Comparison of ENCODE assay signal across 27 cellular contexts in the genomic region with DNA sequence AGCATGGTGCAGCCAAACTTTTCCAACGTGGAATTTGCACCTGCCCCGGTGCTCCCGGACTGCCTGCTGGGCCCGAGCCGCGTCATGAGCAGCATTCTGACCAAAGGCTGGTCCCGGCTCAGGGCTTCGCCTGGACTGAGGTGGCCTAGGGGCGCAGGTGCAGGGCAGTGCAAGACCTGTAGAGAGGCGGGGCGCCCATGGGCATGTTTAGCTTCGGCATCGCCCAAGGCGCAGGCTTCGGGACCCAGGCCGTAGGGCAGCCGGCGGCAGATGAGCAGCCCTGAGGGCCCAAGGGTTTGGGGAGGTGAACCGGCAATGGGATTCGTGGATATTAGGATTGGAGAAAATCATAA. TPM values are rescaled to one million over a fixed set of nuclear protein-coding genes. Genes with fewer than 3 reads are reported as not detected.
DNase-seq lines count a peak whose midpoint lies in the region; ATAC-seq, FAIRE-seq and TF ChIP-seq lines count a peak whose summit lies in the region.
"Had no signal": no experiment of that assay in that cellular context is flagged by ENCODE, and none has a peak within 500 bp of the region (broad histone marks: within the 10 kb centered on the region; RNA-seq: fewer than 3 reads in every experiment).

No MANE protein-coding gene starts in this region.

- H3K4me1 ChIP-seq in CD8-positive, alpha-beta T cell (ENCODE audit: insufficient read depth, low read length), result peaks cover 37% of the 10 kb centered on the region
- H3K4me1 ChIP-seq: right lobe of liver had no signal

- FAIRE-seq in frontal cortex (lab: Jason Lieb, UNC), result no peak
- FAIRE-seq: endothelial cell of umbilical vein, urothelium cell line had no signal

- peaks cover 27% of the 10 kb centered on the region for H3K4me1 Mint-ChIP-seq in activated CD8-positive, alpha-beta T cell treated with anti-CD3 and anti-CD28 coated beads for 36 hours (ENCODE audit: low read depth)
- peaks cover 21% of the 10 kb centered on the region for H3K4me1 Mint-ChIP-seq in activated CD8-positive, alpha-beta T cell treated with anti-CD3 and anti-CD28 coated beads, Interleukin-2, amount 10 ng/mL, durations not matched to agents 7 days and 5 days (ENCODE audit: low read depth)
- H3K4me1 Mint-ChIP-seq in CD8-positive, alpha-beta T cell (ENCODE audit: low read depth), result peaks cover 36% of the 10 kb centered on the region
- H3K4me1 Mint-ChIP-seq in WTC11 (0 out of 2 replicates have a peak, but pooled peaks cover 4% of the 10 kb centered on the region), naive B cell (peaks cover 6 to 13% (median 11%) of the 10 kb centered on the region in 3 donors)
- H3K4me1 Mint-ChIP-seq: nephron had no signal

- H3K9me3 ChIP-seq in CD8-positive, alpha-beta T cell (ENCODE audit: low read length), result no peaks in the 10 kb centered on the region
- H3K9me3 ChIP-seq: right lobe of liver had no signal

- TF ChIP-seq CTCF in activated CD8-positive, alpha-beta T cell treated with anti-CD3 and anti-CD28 coated beads for 36 hours (IDR thresholded peaks at IDR 0.05), result no peak
- no peak for TF ChIP-seq CTCF in CD8-positive, alpha-beta T cell (IDR thresholded peaks at IDR 0.05)
- no peak for TF ChIP-seq CTCF in WTC11 (IDR thresholded peaks at IDR 0.05)

- H3K27ac ChIP-seq in CD8-positive, alpha-beta T cell (ENCODE audit: low read depth, low read length), result no peak overlapping the region
- H3K27ac ChIP-seq: BLaER1 treated with 17β-estradiol and CSF1 and Interleukin-3, amounts not matched to agents 10 nM and 100 nM; parathyroid adenoma; right lobe of liver had no signal

- peak overlapping the region; percentile 3 for H3K4me3 Mint-ChIP-seq in activated CD8-positive, alpha-beta T cell treated with anti-CD3 and anti-CD28 coated beads for 36 hours
- no peak overlapping the region for H3K4me3 Mint-ChIP-seq in activated CD8-positive, alpha-beta T cell treated with anti-CD3 and anti-CD28 coated beads, Interleukin-2, amount 10 ng/mL, durations not matched to agents 7 days and 5 days
- peak overlapping the region; percentile 70 for H3K4me3 Mint-ChIP-seq in CD8-positive, alpha-beta T cell
- peak overlapping the region; percentile 55 for H3K4me3 Mint-ChIP-seq in WTC11
- peak overlapping the region in 5 of 8 donors; percentile 16 to 69 (median 44) for H3K4me3 Mint-ChIP-seq in naive B cell
- H3K4me3 Mint-ChIP-seq: nephron had no signal

- ATAC-seq in activated CD8-positive, alpha-beta T cell treated with anti-CD3 and anti-CD28 coated beads for 36 hours, result no peak
- no peak for ATAC-seq in activated CD8-positive, alpha-beta T cell treated with anti-CD3 and anti-CD28 coated beads, Interleukin-2, amount 10 ng/mL, durations not matched to agents 7 days and 5 days
- no peak for ATAC-seq in CD8-positive, alpha-beta T cell
- ATAC-seq in WTC11, result peak; percentile 35
- no peak for ATAC-seq in naive B cell (ENCODE audit: low read depth in 2 of 2)
- no peak for ATAC-seq in Right ventricle myocardium superior (ENCODE audit: poor library complexity)
- no peak for ATAC-seq in HG03196 (IDR thresholded peaks at IDR 0.05; ENCODE audit: unreplicated experiment)

- intact Hi-C loops in activated CD8-positive, alpha-beta T cell treated with anti-CD3 and anti-CD28 coated beads for 36 hours (cut with micrococcal nuclease), result loop anchor here (5.0 kb wide), 1 partner anchor 32 kb away; no protein-coding TSS in a partner anchor
- intact Hi-C loops in CD8-positive, alpha-beta T cell (cut with DNase I, micrococcal nuclease), result loop anchor here (1.0 to 5.0 kb wide), 6 partner anchors 24 to 210 kb away; partner anchors contain the start of genes THAP8 (in 2 of the 2), WDR62 (in 2 of the 2), LRFN3 (in 1 of the 2) and POLR2I (in 1 of the 2)
- intact Hi-C loops in Right ventricle myocardium superior (cut with DNase I), result no loop called here

- no peaks in the 10 kb centered on the region for H3K36me3 Mint-ChIP-seq in activated CD8-positive, alpha-beta T cell treated with anti-CD3 and anti-CD28 coated beads for 36 hours (ENCODE audit: low read depth)
- H3K36me3 Mint-ChIP-seq in activated CD8-positive, alpha-beta T cell treated with anti-CD3 and anti-CD28 coated beads, Interleukin-2, amount 10 ng/mL, durations not matched to agents 7 days and 5 days (ENCODE audit: low read depth), result peaks cover 4% of the 10 kb centered on the region
- H3K36me3 Mint-ChIP-seq in CD8-positive, alpha-beta T cell, result no peaks in the 10 kb centered on the region
- no peaks in the 10 kb centered on the region; the same call in 1 of the 2 replicates for H3K36me3 Mint-ChIP-seq in WTC11
- peaks cover 3 to 8% of the 10 kb centered on the region in 2 donors for H3K36me3 Mint-ChIP-seq in naive B cell

- CTCF ChIA-PET in activated CD8-positive, alpha-beta T cell treated with anti-CD3 and anti-CD28 coated beads for 36 hours (lab: Charles Lee), result no interaction called here
- CTCF ChIA-PET in activated CD8-positive, alpha-beta T cell treated with anti-CD3 and anti-CD28 coated beads, Interleukin-2, amount 10 ng/mL, durations not matched to agents 7 days and 5 days (lab: Charles Lee), result interaction anchor here (1.5 kb wide), 1 partner anchor 80 kb away, joined by 4 read pairs; no protein-coding TSS in a partner anchor
- CTCF ChIA-PET in CD8-positive, alpha-beta T cell (lab: Charles Lee), result interaction anchor here (0.7 to 0.9 kb wide), 2 partner anchors 18 to 20 kb away, joined by 3 to 4 read pairs; no protein-coding TSS in a partner anchor
- CTCF ChIA-PET in WTC11 (lab: Charles Lee), result interaction anchor here (0.9 to 2.6 kb wide), 4 partner anchors 17 to 49 kb away, joined by 3 to 9 read pairs (median 6); partner anchors contain the start of genes SDHAF1 and SYNE4

- no peak for DNase-seq in activated CD8-positive, alpha-beta T cell treated with anti-CD3 and anti-CD28 coated beads for 36 hours
- DNase-seq in activated CD8-positive, alpha-beta T cell treated with anti-CD3 and anti-CD28 coated beads, Interleukin-2, amount 10 ng/mL, durations not matched to agents 7 days and 5 days, result no peak
- no peak for DNase-seq in CD8-positive, alpha-beta T cell
- DNase-seq in WTC11 (ENCODE audit: low spot score) (peak; percentile 36), naive B cell (no peak), Right ventricle myocardium superior (no peak), frontal cortex (ENCODE audit: low spot score in 2 of 2) (no peak)
- DNase-seq: ACHN; activated CD4-positive, CD25-positive, alpha-beta regulatory T cell treated with anti-CD3 and anti-CD28 coated beads, Interleukin-2, amount 50 U/mL, for 72 hours; activated CD8-positive, alpha-beta memory T cell treated with anti-CD3 and anti-CD28 coated beads, Interleukin-2, amount 50 U/mL, for 4 hours; activated gamma-delta T cell; Karpas-422; MV-4-11; NCI-H187 treated with DMSO at 0.1 percent for 48 hours; NCI-H345; right lobe of liver; SHP77 had no signal

- H3K4me3 ChIP-seq in CD8-positive, alpha-beta T cell (ENCODE audit: low read depth, low read length), result peak overlapping the region; percentile 57
- H3K4me3 ChIP-seq: BLaER1 treated with 17β-estradiol and CSF1 and Interleukin-3, amounts not matched to agents 10 nM and 100 nM; right lobe of liver had no signal

- no peaks in the 10 kb centered on the region for H3K27me3 ChIP-seq in CD8-positive, alpha-beta T cell (ENCODE audit: insufficient read depth, low read length)
- H3K27me3 ChIP-seq: BLaER1 treated with 17β-estradiol and CSF1 and Interleukin-3, amounts not matched to agents 10 nM and 100 nM had no signal

- H3K27ac Mint-ChIP-seq in activated CD8-positive, alpha-beta T cell treated with anti-CD3 and anti-CD28 coated beads for 36 hours, result no peak overlapping the region
- H3K27ac Mint-ChIP-seq in activated CD8-positive, alpha-beta T cell treated with anti-CD3 and anti-CD28 coated beads, Interleukin-2, amount 10 ng/mL, durations not matched to agents 7 days and 5 days, result no peak overlapping the region
- H3K27ac Mint-ChIP-seq in CD8-positive, alpha-beta T cell, result no peak overlapping the region
- H3K27ac Mint-ChIP-seq in WTC11, result no peak overlapping the region
- H3K27ac Mint-ChIP-seq in naive B cell, result no peak overlapping the region
- H3K27ac Mint-ChIP-seq: dendritic cell treated with granulocyte-macrophage colony-stimulating factor and Interleukin-4, amounts not matched to agents 40 ng/mL and 50 ng/mL, for 4 days; nephron had no signal

- H3K9me3 Mint-ChIP-seq in activated CD8-positive, alpha-beta T cell treated with anti-CD3 and anti-CD28 coated beads for 36 hours, result peaks cover 3% of the 10 kb centered on the region
- peaks cover 5% of the 10 kb centered on the region for H3K9me3 Mint-ChIP-seq in activated CD8-positive, alpha-beta T cell treated with anti-CD3 and anti-CD28 coated beads, Interleukin-2, amount 10 ng/mL, durations not matched to agents 7 days and 5 days (ENCODE audit: insufficient read depth)
- H3K9me3 Mint-ChIP-seq in CD8-positive, alpha-beta T cell, result no peaks in the 10 kb centered on the region
- peaks cover 6% of the 10 kb centered on the region for H3K9me3 Mint-ChIP-seq in WTC11
- peaks cover 0 to 9% (median 5%) of the 10 kb centered on the region in 7 donors for H3K9me3 Mint-ChIP-seq in naive B cell
- H3K9me3 Mint-ChIP-seq: dendritic cell treated with granulocyte-macrophage colony-stimulating factor and Interleukin-4, amounts not matched to agents 40 ng/mL and 50 ng/mL, for 4 days had no signal

- H3K27me3 Mint-ChIP-seq in activated CD8-positive, alpha-beta T cell treated with anti-CD3 and anti-CD28 coated beads for 36 hours, result peaks cover 4% of the 10 kb centered on the region
- peaks cover 26% of the 10 kb centered on the region for H3K27me3 Mint-ChIP-seq in activated CD8-positive, alpha-beta T cell treated with anti-CD3 and anti-CD28 coated beads, Interleukin-2, amount 10 ng/mL, durations not matched to agents 7 days and 5 days (ENCODE audit: low read depth)
- peaks cover 4% of the 10 kb centered on the region for H3K27me3 Mint-ChIP-seq in CD8-positive, alpha-beta T cell (ENCODE audit: low read depth)
- H3K27me3 Mint-ChIP-seq in WTC11 (ENCODE audit: low read depth), result peaks cover 58% of the 10 kb centered on the region
- peaks cover 19 to 44% (median 31%) of the 10 kb centered on the region in 3 donors for H3K27me3 Mint-ChIP-seq in naive B cell

- no peaks in the 10 kb centered on the region for H3K36me3 ChIP-seq in CD8-positive, alpha-beta T cell (ENCODE audit: insufficient read depth, low read length)
- H3K36me3 ChIP-seq: BLaER1 treated with 17β-estradiol and CSF1 and Interleukin-3, amounts not matched to agents 10 nM and 100 nM; right lobe of liver had no signal

- POLR2A ChIA-PET in activated CD8-positive, alpha-beta T cell treated with anti-CD3 and anti-CD28 coated beads for 36 hours (lab: Charles Lee), result interaction anchor here (0.5 to 2.1 kb wide), 3 partner anchors 11 to 63 kb away, joined by 3 to 5 read pairs (median 3); partner anchors contain the start of gene SDHAF1
- POLR2A ChIA-PET in activated CD8-positive, alpha-beta T cell treated with anti-CD3 and anti-CD28 coated beads, Interleukin-2, amount 10 ng/mL, durations not matched to agents 7 days and 5 days (lab: Charles Lee), result no interaction called here
- POLR2A ChIA-PET in CD8-positive, alpha-beta T cell (lab: Charles Lee), result no interaction called here
- POLR2A ChIA-PET in WTC11 (lab: Charles Lee), result no interaction called here

RNA-seq across cellular contexts. Expression of gene LRFN3, which starts 23.8 kb away (rescaled TPM):
- 1 to 10 TPM; 4.8 to 6.6 TPM for total RNA-seq in activated CD8-positive, alpha-beta T cell treated with anti-CD3 and anti-CD28 coated beads for 36 hours
- 10 to 100 TPM in 1 of 2 experiments, 1 to 10 TPM in 1; 9.8 to 10.3 TPM for total RNA-seq in activated CD8-positive, alpha-beta T cell treated with anti-CD3 and anti-CD28 coated beads, Interleukin-2, amount 10 ng/mL, durations not matched to agents 7 days and 5 days
- 1 to 10 TPM; 2.2 to 3.3 TPM for total RNA-seq in CD8-positive, alpha-beta T cell
- 20.6 to 26.4 TPM (median 24.8 TPM) in 3 replicates for total RNA-seq in WTC11 (2021)
- under 1 TPM in 3 of 6 donors, not detected in 3; 0.12 to 0.22 (median 0.14) TPM for polyA plus RNA-seq in naive B cell (ENCODE audit: low read depth in 6 of 6)
- total RNA-seq in Right ventricle myocardium superior, result 6.1 TPM
- 7.7 TPM for total RNA-seq in frontal cortex

RNA-seq across cellular contexts. Expression of gene SDHAF1, which starts 35.0 kb away (rescaled TPM):
- 10 to 100 TPM; 22.8 to 24.7 TPM for total RNA-seq in activated CD8-positive, alpha-beta T cell treated with anti-CD3 and anti-CD28 coated beads for 36 hours
- 10 to 100 TPM; 20.1 to 21.4 TPM for total RNA-seq in activated CD8-positive, alpha-beta T cell treated with anti-CD3 and anti-CD28 coated beads, Interleukin-2, amount 10 ng/mL, durations not matched to agents 7 days and 5 days
- total RNA-seq in CD8-positive, alpha-beta T cell, result 1 to 10 TPM; 7.3 TPM
- total RNA-seq in WTC11 (2021) (19.5 to 20.8 TPM (median 20.4 TPM) in 3 replicates), Right ventricle myocardium superior (10.2 TPM), frontal cortex (13.9 TPM)
- 10 to 100 TPM; 30.0 to 58.0 (median 48.8) TPM for polyA plus RNA-seq in naive B cell (ENCODE audit: low read depth in 6 of 6)

RNA-seq across cellular contexts. Expression of gene SYNE4, which starts 48.7 kb away (rescaled TPM):
- 1 to 10 TPM; 2.4 to 3.3 TPM for total RNA-seq in activated CD8-positive, alpha-beta T cell treated with anti-CD3 and anti-CD28 coated beads for 36 hours
- total RNA-seq in activated CD8-positive, alpha-beta T cell treated with anti-CD3 and anti-CD28 coated beads, Interleukin-2, amount 10 ng/mL, durations not matched to agents 7 days and 5 days, result 1 to 10 TPM; 1.8 to 2.6 TPM
- 1 to 10 TPM in 1 of 2 experiments, under 1 TPM in 1; 0.95 to 2.1 TPM for total RNA-seq in CD8-positive, alpha-beta T cell
- 17.6 to 28.5 TPM (median 27.9 TPM) in 3 replicates for total RNA-seq in WTC11 (2021)
- under 1 TPM in 1 of 6 donors, not detected in 5; 0.24 TPM for polyA plus RNA-seq in naive B cell (ENCODE audit: low read depth in 6 of 6)
- 0.30 TPM for total RNA-seq in Right ventricle myocardium superior
- not detected for total RNA-seq in frontal cortex
- total RNA-seq: mesenteric fat pad had no signal

RNA-seq across cellular contexts. Expression of gene TYROBP, which starts 51.8 kb away (rescaled TPM):
- 1 to 10 TPM in 1 of 2 experiments, under 1 TPM in 1; 0.81 to 1.5 TPM for total RNA-seq in activated CD8-positive, alpha-beta T cell treated with anti-CD3 and anti-CD28 coated beads for 36 hours
- under 1 TPM; 0.52 to 0.71 TPM for total RNA-seq in activated CD8-positive, alpha-beta T cell treated with anti-CD3 and anti-CD28 coated beads, Interleukin-2, amount 10 ng/mL, durations not matched to agents 7 days and 5 days
- 1 to 10 TPM; 5.2 to 6.2 TPM for total RNA-seq in CD8-positive, alpha-beta T cell
- total RNA-seq in WTC11 (2021) (0.34 to 0.55 TPM (median 0.46 TPM) in 3 replicates), Right ventricle myocardium superior (28.3 TPM), frontal cortex (2.9 TPM)
- polyA plus RNA-seq in naive B cell (ENCODE audit: low read depth in 6 of 6), result 10 to 100 TPM in 2 of 6 donors, 1 to 10 TPM in 4; 3.4 to 28.6 (median 8.3) TPM
- total RNA-seq: endothelial cell of umbilical vein, G401, HT-29 had no signal
- polyA plus RNA-seq: endothelial cell of umbilical vein had no signal

RNA-seq across cellular contexts. Expression of gene ALKBH6, which starts 54.1 kb away (rescaled TPM):
- total RNA-seq in activated CD8-positive, alpha-beta T cell treated with anti-CD3 and anti-CD28 coated beads for 36 hours, result 10 to 100 TPM; 36.5 to 37.5 TPM
- 10 to 100 TPM; 43.3 to 47.2 TPM for total RNA-seq in activated CD8-positive, alpha-beta T cell treated with anti-CD3 and anti-CD28 coated beads, Interleukin-2, amount 10 ng/mL, durations not matched to agents 7 days and 5 days
- total RNA-seq in CD8-positive, alpha-beta T cell, result 10 to 100 TPM; 28.8 to 34.1 TPM
- 28.1 to 35.1 TPM (median 31.9 TPM) in 3 replicates for total RNA-seq in WTC11 (2021)
- polyA plus RNA-seq in naive B cell (ENCODE audit: low read depth in 6 of 6), result 10 to 100 TPM; 13.7 to 28.9 (median 19.1) TPM
- 9.4 TPM for total RNA-seq in Right ventricle myocardium superior
- total RNA-seq in frontal cortex, result 9.0 TPM
